Comparison of ENCODE assay signal across 8 cellular contexts in genomic region chr10:89837173-89838001, GRCh38.
DNase-seq lines count a peak whose midpoint lies in the region; ATAC-seq and TF ChIP-seq lines count a peak whose summit lies in the region.

No MANE protein-coding gene starts in this region.

- no peak overlapping the region for H3K27ac Mint-ChIP-seq in neural progenitor cell

- H3K9me3 Mint-ChIP-seq in activated T-cell treated with anti-CD3 and anti-CD28 coated beads, Interleukin-2, amount 50 U/mL, for 4 hours = no peaks in the 10 kb centered on the region
- peaks cover 2% of the 10 kb centered on the region for H3K9me3 Mint-ChIP-seq in neural progenitor cell

- DNase-seq in EL (peak; percentile 23), foreskin keratinocyte (peak in 1 of 2 donors; percentile 26), sciatic nerve (ENCODE audit: low spot score) (no peak), neural progenitor cell (ENCODE audit: low spot score) (no peak), KG1 (lab: John Stamatoyannopoulos, UW) (no peak)
- DNase-seq in activated T-cell treated with anti-CD3 and anti-CD28 coated beads, Interleukin-2, amount 50 U/mL, for 4 hours = peak; percentile 10

- H3K36me3 Mint-ChIP-seq in activated T-cell treated with anti-CD3 and anti-CD28 coated beads, Interleukin-2, amount 50 U/mL, for 4 hours (ENCODE audit: insufficient read depth) = no peaks in the 10 kb centered on the region
- H3K36me3 Mint-ChIP-seq in neural progenitor cell = no peaks in the 10 kb centered on the region

- H3K27me3 ChIP-seq in foreskin keratinocyte = no peaks in the 10 kb centered on the region
- H3K27me3 ChIP-seq in neural progenitor cell = no peaks in the 10 kb centered on the region

- H3K4me1 ChIP-seq in foreskin keratinocyte (no peaks in the 10 kb centered on the region), neural progenitor cell (no peaks in the 10 kb centered on the region)

- peaks cover 16% of the 10 kb centered on the region for H3K4me1 Mint-ChIP-seq in activated T-cell treated with anti-CD3 and anti-CD28 coated beads, Interleukin-2, amount 50 U/mL, for 4 hours (ENCODE audit: low read depth)
- H3K4me1 Mint-ChIP-seq in neural progenitor cell = no peaks in the 10 kb centered on the region

- H3K4me3 Mint-ChIP-seq in activated T-cell treated with anti-CD3 and anti-CD28 coated beads, Interleukin-2, amount 50 U/mL, for 4 hours = peak overlapping the region; percentile 83
- H3K4me3 Mint-ChIP-seq in neural progenitor cell = no peak overlapping the region

- H3F3A ChIP-seq in neural progenitor cell (ENCODE audit: low read depth) = no peaks in the 10 kb centered on the region

- H2AFZ ChIP-seq in neural progenitor cell (replicated peaks) = no peak overlapping the region

- TF ChIP-seq CTCF in foreskin keratinocyte (conservative IDR thresholded peaks at IDR 0.05) (peak; percentile 15), neural progenitor cell (IDR thresholded peaks at IDR 0.05) (no peak)

- no peak overlapping the region for H3K9ac ChIP-seq in neural progenitor cell

- H3K27ac ChIP-seq in foreskin keratinocyte (peak overlapping the region; percentile 46), neural progenitor cell (no peak overlapping the region)

- no peak overlapping the region for H3K4me2 ChIP-seq in neural progenitor cell

- H3K36me3 ChIP-seq in neural progenitor cell = no peaks in the 10 kb centered on the region

- H3K79me2 ChIP-seq in neural progenitor cell (ENCODE audit: low read depth) = no peaks in the 10 kb centered on the region

- peak; percentile 47 for ATAC-seq in HG02981 (IDR thresholded peaks at IDR 0.05; ENCODE audit: unreplicated experiment)
- peak; percentile 68 to 73 for ATAC-seq in activated T-cell treated with anti-CD3 and anti-CD28 coated beads, Interleukin-2, amount 50 U/mL, for 4 hours
- peak; percentile 57 for ATAC-seq in foreskin keratinocyte
- peak; percentile 72 for ATAC-seq in sciatic nerve
- no peak for ATAC-seq in GM21526 (IDR thresholded peaks at IDR 0.05; ENCODE audit: low FRiP score, unreplicated experiment)

- H3K27me3 Mint-ChIP-seq in activated T-cell treated with anti-CD3 and anti-CD28 coated beads, Interleukin-2, amount 50 U/mL, for 4 hours (ENCODE audit: low read depth) = peaks cover 13% of the 10 kb centered on the region
- H3K27me3 Mint-ChIP-seq in neural progenitor cell (ENCODE audit: insufficient read depth, low read depth) = no peaks in the 10 kb centered on the region

- intact Hi-C loops in sciatic nerve (cut with DNase I) = no loop called here

- H3K9me3 ChIP-seq in neural progenitor cell (ENCODE audit: low read depth) = no peaks in the 10 kb centered on the region

- H3K4me3 ChIP-seq in neural progenitor cell = no peak overlapping the region

- no peaks in the 10 kb centered on the region for H4K20me1 ChIP-seq in neural progenitor cell (ENCODE audit: low read depth)

Comparison
In these comparisons a context has a peak if more than half of its experiments do, and no peak if none do; other contexts are left out.
1. DNase-seq: peak in EL (single experiment) and activated T-cell treated with anti-CD3 and anti-CD28 coated beads, Interleukin-2, amount 50 U/mL, for 4 hours (single experiment); none in sciatic nerve (single experiment), neural progenitor cell (single experiment) and KG1 (single experiment).